In genomic region chr2:127065299-127065931, GRCh38 we compare ENCODE assay signal across 9 cellular contexts. TPM values are rescaled to one million over a fixed set of nuclear protein-coding genes. Genes with fewer than 3 reads are reported as not detected.
DNase-seq lines count a peak whose midpoint lies in the region; ATAC-seq, FAIRE-seq and TF ChIP-seq lines count a peak whose summit lies in the region.
"Had no signal": no experiment of that assay in that cellular context is flagged by ENCODE, and none has a peak within 500 bp of the region (broad histone marks: within the 10 kb centered on the region; RNA-seq: fewer than 3 reads in every experiment).

No MANE protein-coding gene starts in this region.

- DNase-seq in SK-N-SH (no peak), keratinocyte (ENCODE audit: low read depth, low spot score) (no peak), cerebellar cortex (ENCODE audit: low spot score) (no peak), NCI-H1092 (lab: John Stamatoyannopoulos, UW) (no peak)
- DNase-seq in naive thymus-derived CD4-positive, alpha-beta T cell, result no peak

- H3K27me3 ChIP-seq in SK-N-SH (ENCODE audit: insufficient read depth) (no peaks in the 10 kb centered on the region), keratinocyte (ENCODE audit: control insufficient read depth, extremely low read depth, insufficient read depth, low read length) (no peaks in the 10 kb centered on the region), subcutaneous abdominal adipose tissue (ENCODE audit: control insufficient read depth in 5 of 5, insufficient read depth in 4 of 5, low read length in 5 of 5) (peaks cover 0 to 2% (median 0%) of the 10 kb centered on the region in 5 donors)
- no peaks in the 10 kb centered on the region for H3K27me3 ChIP-seq in naive thymus-derived CD4-positive, alpha-beta T cell (ENCODE audit: control insufficient read depth in 2 of 2, insufficient read depth in 2 of 2, low read length in 2 of 2)

- H3K27ac ChIP-seq in SK-N-SH (ENCODE audit: low read depth in 2 of 2, low read length in 1 of 2), result peak overlapping the region; percentile 69 to 83
- H3K27ac ChIP-seq in keratinocyte (ENCODE audit: control insufficient read depth, insufficient read depth, low read length), result peak overlapping the region; percentile 85
- peak overlapping the region; percentile 69 for H3K27ac ChIP-seq in subcutaneous abdominal adipose tissue (ENCODE audit: low read depth, low read length)
- no peak overlapping the region for H3K27ac ChIP-seq in naive thymus-derived CD4-positive, alpha-beta T cell (ENCODE audit: low read depth, low read length)

- intact Hi-C loops in naive thymus-derived CD4-positive, alpha-beta T cell (cut with micrococcal nuclease), result loop anchor here in 1 of 2 donors (2.0 kb wide), 1 partner anchor 15 kb away; no protein-coding TSS in a partner anchor

- H3K4me1 ChIP-seq in SK-N-SH (ENCODE audit: control insufficient read depth in 1 of 2, insufficient read depth in 2 of 2, low read depth in 1 of 2, low read length in 1 of 2) (peaks cover 15 to 23% of the 10 kb centered on the region in 2 experiments; a peak in 3 of 4 replicates), keratinocyte (ENCODE audit: control insufficient read depth, extremely low read depth, insufficient read depth, low read length) (peaks cover 20% of the 10 kb centered on the region), subcutaneous abdominal adipose tissue (ENCODE audit: control insufficient read depth in 5 of 5, insufficient read depth in 5 of 5, low read length in 5 of 5) (peaks cover 7 to 63% (median 49%) of the 10 kb centered on the region in 5 donors)
- peaks cover 5 to 9% of the 10 kb centered on the region in 2 donors for H3K4me1 ChIP-seq in naive thymus-derived CD4-positive, alpha-beta T cell (ENCODE audit: control insufficient read depth in 2 of 2, insufficient read depth in 2 of 2, low read length in 2 of 2)

- no peaks in the 10 kb centered on the region for H3K9me1 ChIP-seq in keratinocyte (ENCODE audit: control insufficient read depth, extremely low read depth, insufficient read depth, low read length)

- peak overlapping the region; percentile 59 for H3K4me3 Mint-ChIP-seq in activated T-helper 17 cell treated with anti-CD3 and anti-CD28 coated beads, Interleukin-2, amount 50 U/mL, for 72 hours
- H3K4me3 Mint-ChIP-seq in naive thymus-derived CD4-positive, alpha-beta T cell, result no peak overlapping the region

- H3K79me2 ChIP-seq in SK-N-SH (ENCODE audit: insufficient read depth), result no peaks in the 10 kb centered on the region
- no peaks in the 10 kb centered on the region for H3K79me2 ChIP-seq in keratinocyte (ENCODE audit: control insufficient read depth, insufficient read depth, low read length)

- TF ChIP-seq EP300 in SK-N-SH (IDR thresholded peaks at IDR 0.05; ENCODE audit: borderline replicate concordance in 1 of 2, low read depth in 1 of 2, low read length in 1 of 2), result no peak

- FAIRE-seq in keratinocyte (lab: Jason Lieb, UNC), result no peak

- H3K36me3 Mint-ChIP-seq in activated T-helper 17 cell treated with anti-CD3 and anti-CD28 coated beads, Interleukin-2, amount 50 U/mL, for 72 hours (ENCODE audit: low read depth), result peaks cover 68% of the 10 kb centered on the region
- peaks cover 0 to 23% (median 4%) of the 10 kb centered on the region in 5 donors for H3K36me3 Mint-ChIP-seq in naive thymus-derived CD4-positive, alpha-beta T cell

- peak overlapping the region; percentile 72; the same call in 1 of the 2 replicates for H3K4me2 ChIP-seq in SK-N-SH
- peak overlapping the region; percentile 64 for H3K4me2 ChIP-seq in keratinocyte (ENCODE audit: control insufficient read depth, extremely low read depth, insufficient read depth, low read depth, low read length)

- no peaks in the 10 kb centered on the region for H3F3A ChIP-seq in SK-N-SH (replicated peaks; ENCODE audit: insufficient read depth)

- H3K36me3 ChIP-seq in SK-N-SH (replicated peaks in 1 of 2; ENCODE audit: control insufficient read depth in 1 of 2, insufficient read depth in 2 of 2, low read length in 1 of 2) (peaks cover 0 to 11% of the 10 kb centered on the region in 2 experiments), keratinocyte (ENCODE audit: control insufficient read depth in 2 of 2, extremely low read depth in 1 of 2, insufficient read depth in 2 of 2, low read length in 2 of 2) (no peaks in the 10 kb centered on the region), subcutaneous abdominal adipose tissue (ENCODE audit: control insufficient read depth in 5 of 5, insufficient read depth in 5 of 5, low read length in 5 of 5) (peaks cover 3 to 54% (median 43%) of the 10 kb centered on the region in 5 donors)
- H3K36me3 ChIP-seq in naive thymus-derived CD4-positive, alpha-beta T cell (ENCODE audit: control insufficient read depth in 2 of 3, insufficient read depth in 3 of 3, low read length in 3 of 3), result peaks cover 0 to 86% (median 19%) of the 10 kb centered on the region in 3 experiments

- no peak; the same call in 2 of the 3 replicates for ATAC-seq in SK-N-SH treated with all-trans-retinoic acid at 6 μM for 48 hours
- ATAC-seq in activated T-helper 17 cell treated with anti-CD3 and anti-CD28 coated beads, Interleukin-2, amount 50 U/mL, for 72 hours (replicated peaks), result no peak
- no peak for ATAC-seq in naive thymus-derived CD4-positive, alpha-beta T cell

- TF ChIP-seq CTCF in SK-N-SH (IDR thresholded peaks at IDR 0.05) (no peak), keratinocyte (optimal IDR thresholded peaks at IDR 0.05 in 1 of 3, IDR thresholded peaks at IDR 0.05 in 1 of 3, conservative IDR thresholded peaks at IDR 0.05 in 1 of 3; ENCODE audit: extremely low read depth in 1 of 3, insufficient read depth in 2 of 3, low read length in 3 of 3) (no peak)

- WGBS in SK-N-SH (ENCODE audit: low lambda C conversion rate), result 97% methylated on average over 9 of the region's 13 CpGs

- peak overlapping the region; percentile 85 for H3K27ac Mint-ChIP-seq in activated T-helper 17 cell treated with anti-CD3 and anti-CD28 coated beads, Interleukin-2, amount 50 U/mL, for 72 hours
- peak overlapping the region in 3 of 9 donors; percentile 2 to 78 (median 18) for H3K27ac Mint-ChIP-seq in naive thymus-derived CD4-positive, alpha-beta T cell

- H3K9me3 ChIP-seq in SK-N-SH, result no peaks in the 10 kb centered on the region
- no peaks in the 10 kb centered on the region for H3K9me3 ChIP-seq in keratinocyte (ENCODE audit: control insufficient read depth, low read depth, low read length)
- no peaks in the 10 kb centered on the region for H3K9me3 ChIP-seq in subcutaneous abdominal adipose tissue (ENCODE audit: control insufficient read depth in 5 of 5, low read length in 5 of 5)
- H3K9me3 ChIP-seq in naive thymus-derived CD4-positive, alpha-beta T cell (ENCODE audit: control insufficient read depth in 2 of 3, low read length in 3 of 3), result no peaks in the 10 kb centered on the region

- peaks cover 9% of the 10 kb centered on the region for H3K4me1 Mint-ChIP-seq in activated T-helper 17 cell treated with anti-CD3 and anti-CD28 coated beads, Interleukin-2, amount 50 U/mL, for 72 hours
- H3K4me1 Mint-ChIP-seq in naive thymus-derived CD4-positive, alpha-beta T cell, result peaks cover 6 to 25% (median 12%) of the 10 kb centered on the region in 7 donors

- H3K9ac ChIP-seq in SK-N-SH (peak overlapping the region; percentile 59; the same call in 1 of the 2 replicates), keratinocyte (ENCODE audit: control insufficient read depth, extremely low read depth, insufficient read depth, low read length) (peak overlapping the region; percentile 77), subcutaneous abdominal adipose tissue (ENCODE audit: low read length in 5 of 5) (peak overlapping the region in 4 of 5 donors; percentile 2 to 45 (median 26))
- H3K9ac ChIP-seq: parathyroid adenoma had no signal

- dilution Hi-C loops in keratinocyte (cut with MboI; ENCODE audit: extremely low pct_ligation_motif_present, low sequenced_read_pairs), result no loop called here

- H3K4me3 ChIP-seq in SK-N-SH (ENCODE audit: low read depth in 2 of 2, low read length in 1 of 2), result no peak overlapping the region
- no peak overlapping the region for H3K4me3 ChIP-seq in keratinocyte (ENCODE audit: control insufficient read depth in 2 of 3, extremely low read depth in 1 of 3, insufficient read depth in 2 of 3, low read depth in 1 of 3, low read length in 3 of 3)
- H3K4me3 ChIP-seq in subcutaneous abdominal adipose tissue (ENCODE audit: low read depth in 1 of 5, low read length in 5 of 5), result peak overlapping the region in 1 of 5 donors; percentile 37
- no peak overlapping the region for H3K4me3 ChIP-seq in naive thymus-derived CD4-positive, alpha-beta T cell (ENCODE audit: low read length)

- POLR2A ChIA-PET in SK-N-SH (lab: Yijun Ruan, JAX), result no interaction called here
- POLR2A ChIA-PET in naive thymus-derived CD4-positive, alpha-beta T cell (lab: Charles Lee), result no interaction called here

- no peaks in the 10 kb centered on the region for H3K9me3 Mint-ChIP-seq in activated T-helper 17 cell treated with anti-CD3 and anti-CD28 coated beads, Interleukin-2, amount 50 U/mL, for 72 hours
- no peaks in the 10 kb centered on the region for H3K9me3 Mint-ChIP-seq in naive thymus-derived CD4-positive, alpha-beta T cell

- H2AFZ ChIP-seq in SK-N-SH (ENCODE audit: low read depth), result no peak overlapping the region
- H2AFZ ChIP-seq in keratinocyte (ENCODE audit: control insufficient read depth, low read length), result no peak overlapping the region
- H2AFZ ChIP-seq: parathyroid adenoma had no signal

- CTCF ChIA-PET in SK-N-SH (lab: Yijun Ruan, JAX), result interaction anchor here (0.6 to 1.6 kb wide), 6 partner anchors 39 to 108 kb away, joined by 3 to 4 read pairs (median 3); no protein-coding TSS in a partner anchor
- CTCF ChIA-PET in naive thymus-derived CD4-positive, alpha-beta T cell (lab: Charles Lee), result no interaction called here

- H4K20me1 ChIP-seq in SK-N-SH (ENCODE audit: insufficient read depth) (no peaks in the 10 kb centered on the region), keratinocyte (ENCODE audit: control insufficient read depth, extremely low read depth, insufficient read depth, low read length) (no peaks in the 10 kb centered on the region)

- no peak for TF ChIP-seq RAD21 in SK-N-SH (IDR thresholded peaks at IDR 0.05; ENCODE audit: low read length)

- H3K27me3 Mint-ChIP-seq in activated T-helper 17 cell treated with anti-CD3 and anti-CD28 coated beads, Interleukin-2, amount 50 U/mL, for 72 hours, result no peaks in the 10 kb centered on the region
- H3K27me3 Mint-ChIP-seq in naive thymus-derived CD4-positive, alpha-beta T cell, result no peaks in the 10 kb centered on the region

- no peaks in the 10 kb centered on the region for H3K9me2 ChIP-seq in SK-N-SH

RNA-seq across cellular contexts. Expression of gene BIN1, which starts 41.5 kb away (rescaled TPM):
- polyA plus RNA-seq in SK-N-SH (2012; rRNA removed), result 31.5 and 40.3 TPM in 2 replicates
- 20.0 and 26.8 TPM in 2 replicates for polyA plus RNA-seq in SK-N-SH (2012; cell fraction: cytosol; rRNA removed)
- 38.8 and 49.6 TPM in 2 replicates for polyA plus RNA-seq in SK-N-SH (2012; cell fraction: nucleus; rRNA removed)
- 100 to 1,000 TPM in 1 of 2 donors, 10 to 100 TPM in 1; 84.0 to 110 TPM for total RNA-seq in activated T-helper 17 cell treated with anti-CD3 and anti-CD28 coated beads, Interleukin-2, amount 50 U/mL, for 72 hours
- polyA plus RNA-seq in keratinocyte, result 4.2 to 6.5 TPM (median 5.4 TPM) in 3 replicates
- polyA plus RNA-seq in keratinocyte (2011; ENCODE audit: low read depth), result 1.3 TPM
- 3.2 and 6.0 TPM in 2 replicates for polyA plus RNA-seq in keratinocyte (2011; cell fraction: cytosol; rRNA removed)
- polyA plus RNA-seq in keratinocyte (2011; cell fraction: nucleus; rRNA removed), result 4.4 and 4.7 TPM in 2 replicates
- 1.4 and 8.5 TPM in 2 replicates for polyA plus RNA-seq in keratinocyte (2012; ENCODE audit: low replicate concordance)
- 4.6 to 9.2 TPM (median 5.1 TPM) in 3 replicates for polyA minus RNA-seq in keratinocyte
- polyA minus RNA-seq in keratinocyte (2011; cell fraction: cytosol; rRNA and poly(A)+ RNA removed), result 4.2 TPM
- polyA minus RNA-seq in keratinocyte (2011; cell fraction: nucleus; rRNA and poly(A)+ RNA removed), result 2.1 and 3.1 TPM in 2 replicates
- 100 to 1,000 TPM; 103 to 120 (median 109) TPM for total RNA-seq in naive thymus-derived CD4-positive, alpha-beta T cell
- polyA plus RNA-seq in naive thymus-derived CD4-positive, alpha-beta T cell, result 100 to 1,000 TPM; 158 to 161 TPM

Comparison
In these comparisons a context has a peak if more than half of its experiments do, and no peak if none do; other contexts are left out.
1. H3K9ac ChIP-seq: peak in every context shown above with its lines; median percentile 77 in keratinocyte; 59 in SK-N-SH; 26 in subcutaneous abdominal adipose tissue.